15 cellular contexts compared by ENCODE assay signal in the genomic region with DNA sequence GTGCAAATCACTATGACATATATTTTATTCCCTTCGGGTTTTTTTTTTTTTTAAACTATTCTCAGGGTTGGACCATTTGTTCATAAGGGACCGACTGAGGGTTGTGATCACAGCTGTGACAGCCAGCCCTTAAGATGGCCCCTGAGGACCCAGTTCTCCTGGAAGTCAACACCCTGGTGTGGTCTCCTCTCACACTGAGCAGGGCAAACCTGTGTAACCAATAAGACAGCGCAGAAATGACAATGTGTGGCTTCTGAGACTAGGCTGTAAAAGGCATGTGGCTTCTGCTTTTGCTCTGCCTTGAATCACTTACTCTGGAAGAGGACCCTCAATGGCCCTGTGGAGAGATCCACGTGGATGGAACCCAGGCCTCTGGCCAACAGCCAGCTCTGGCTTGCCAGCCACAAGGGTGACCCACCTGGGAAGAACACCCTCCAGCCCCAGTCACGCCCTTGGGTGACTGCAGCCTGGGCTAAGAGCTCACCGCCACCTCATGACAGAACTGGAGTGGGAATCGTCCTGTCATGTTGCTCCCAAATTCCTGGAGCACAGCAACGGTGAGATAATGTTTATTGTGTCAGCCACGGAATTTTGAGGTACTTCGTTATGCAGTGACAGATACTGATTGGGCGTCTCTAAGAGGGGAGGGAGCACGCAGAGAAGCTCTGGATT.
DNase-seq lines count a peak whose midpoint lies in the region; ATAC-seq, FAIRE-seq and TF ChIP-seq lines count a peak whose summit lies in the region.
"Had no signal": no experiment of that assay in that cellular context is flagged by ENCODE, and none has a peak within 500 bp of the region (broad histone marks: within the 10 kb centered on the region; RNA-seq: fewer than 3 reads in every experiment).

No MANE protein-coding gene starts in this region.

- H3K4me1 Mint-ChIP-seq in activated T-helper 1 cell treated with anti-CD3 and anti-CD28 coated beads, Interleukin-12 subunit alpha, Interleukin-12 subunit beta, Interleukin-2, Interleukin-4 antibody, amounts not matched to agents 30 ng/mL and 10 ng/mL and 1 ng/mL, durations not matched to agents 14 hours and 24 hours and 36 hours (ENCODE audit: low read depth), result peaks cover 50% of the 10 kb centered on the region

- FAIRE-seq in GM12891 (lab: Jason Lieb, UNC), result no peak

- H3K36me3 Mint-ChIP-seq in activated T-helper 1 cell treated with anti-CD3 and anti-CD28 coated beads, Interleukin-12 subunit alpha, Interleukin-12 subunit beta, Interleukin-2, Interleukin-4 antibody, amounts not matched to agents 30 ng/mL and 10 ng/mL and 1 ng/mL, durations not matched to agents 14 hours and 24 hours and 36 hours (ENCODE audit: low read depth), result peaks cover 8% of the 10 kb centered on the region

- peaks cover 1% of the 10 kb centered on the region for H3K27me3 Mint-ChIP-seq in activated T-helper 1 cell treated with anti-CD3 and anti-CD28 coated beads, Interleukin-12 subunit alpha, Interleukin-12 subunit beta, Interleukin-2, Interleukin-4 antibody, amounts not matched to agents 30 ng/mL and 10 ng/mL and 1 ng/mL, durations not matched to agents 14 hours and 24 hours and 36 hours (ENCODE audit: insufficient read depth)
- H3K27me3 Mint-ChIP-seq: activated naive CD8-positive, alpha-beta T cell treated with anti-CD3 and anti-CD28 coated beads, Interleukin-2, amount 50 U/mL, for 24 hours; activated T-cell treated with anti-CD3 and anti-CD28 coated beads, Interleukin-2, amount 50 U/mL, for 24 hours had no signal

- H3K9me3 Mint-ChIP-seq in activated T-helper 1 cell treated with anti-CD3 and anti-CD28 coated beads, Interleukin-12 subunit alpha, Interleukin-12 subunit beta, Interleukin-2, Interleukin-4 antibody, amounts not matched to agents 30 ng/mL and 10 ng/mL and 1 ng/mL, durations not matched to agents 14 hours and 24 hours and 36 hours, result no peaks in the 10 kb centered on the region
- H3K9me3 Mint-ChIP-seq: activated naive CD8-positive, alpha-beta T cell treated with anti-CD3 and anti-CD28 coated beads, Interleukin-2, amount 50 U/mL, for 24 hours; activated T-cell treated with anti-CD3 and anti-CD28 coated beads, Interleukin-2, amount 50 U/mL, for 24 hours had no signal

- DNase-seq in GM12891 (ENCODE audit: insufficient read length, low spot score) (no peak), caudate nucleus (lab: John Stamatoyannopoulos, UW) (no peak), kidney glomerular epithelial cell (lab: John Stamatoyannopoulos, UW) (peak; percentile 21), retina (peak; percentile 5), NOMO-1 treated with DMSO at 0.1 percent for 48 hours (lab: John Stamatoyannopoulos, UW; ENCODE audit: unreplicated experiment) (no peak), DMS 273 (lab: John Stamatoyannopoulos, UW; ENCODE audit: unreplicated experiment) (no peak)
- DNase-seq in activated T-helper 1 cell treated with anti-CD3 and anti-CD28 coated beads, Interleukin-12 subunit alpha, Interleukin-12 subunit beta, Interleukin-2, Interleukin-4 antibody, amounts not matched to agents 30 ng/mL and 10 ng/mL and 1 ng/mL, durations not matched to agents 14 hours and 24 hours and 36 hours (ENCODE audit: low spot score), result no peak
- DNase-seq: activated CD4-positive, alpha-beta T cell treated with anti-CD3 and anti-CD28 coated beads for 48 hours; activated naive CD8-positive, alpha-beta T cell treated with anti-CD3 and anti-CD28 coated beads, Interleukin-2, amount 50 U/mL, for 24 hours; activated T-cell treated with anti-CD3 and anti-CD28 coated beads, Interleukin-2, amount 50 U/mL, for 24 hours; DND-41; hippocampal formation; occipital lobe had no signal

- H3K27ac ChIP-seq in caudate nucleus (ENCODE audit: low read depth, low read length), result peak overlapping the region; percentile 90

- no peak for ATAC-seq in GM19455 (IDR thresholded peaks at IDR 0.05; ENCODE audit: unreplicated experiment)
- ATAC-seq: activated naive CD8-positive, alpha-beta T cell treated with anti-CD3 and anti-CD28 coated beads, Interleukin-2, amount 50 U/mL, for 24 hours; esophagus mucosa had no signal

- intact Hi-C loops in activated T-helper 1 cell treated with anti-CD3 and anti-CD28 coated beads, Interleukin-12 subunit alpha, Interleukin-12 subunit beta, Interleukin-2, Interleukin-4 antibody, amounts not matched to agents 30 ng/mL and 10 ng/mL and 1 ng/mL, durations not matched to agents 14 hours and 24 hours and 36 hours (cut with micrococcal nuclease), result no loop called here

- H3K27ac Mint-ChIP-seq in activated T-helper 1 cell treated with anti-CD3 and anti-CD28 coated beads, Interleukin-12 subunit alpha, Interleukin-12 subunit beta, Interleukin-2, Interleukin-4 antibody, amounts not matched to agents 30 ng/mL and 10 ng/mL and 1 ng/mL, durations not matched to agents 14 hours and 24 hours and 36 hours, result no peak overlapping the region
- H3K27ac Mint-ChIP-seq: activated naive CD8-positive, alpha-beta T cell treated with anti-CD3 and anti-CD28 coated beads, Interleukin-2, amount 50 U/mL, for 24 hours; activated T-cell treated with anti-CD3 and anti-CD28 coated beads, Interleukin-2, amount 50 U/mL, for 24 hours had no signal

- TF ChIP-seq POLR2A in GM12891 (IDR thresholded peaks at IDR 0.05; ENCODE audit: low read depth, low read length), result no peak

- H3K4me3 Mint-ChIP-seq in activated T-helper 1 cell treated with anti-CD3 and anti-CD28 coated beads, Interleukin-12 subunit alpha, Interleukin-12 subunit beta, Interleukin-2, Interleukin-4 antibody, amounts not matched to agents 30 ng/mL and 10 ng/mL and 1 ng/mL, durations not matched to agents 14 hours and 24 hours and 36 hours, result no peak overlapping the region
- H3K4me3 Mint-ChIP-seq: activated naive CD8-positive, alpha-beta T cell treated with anti-CD3 and anti-CD28 coated beads, Interleukin-2, amount 50 U/mL, for 24 hours; activated T-cell treated with anti-CD3 and anti-CD28 coated beads, Interleukin-2, amount 50 U/mL, for 24 hours had no signal

TF ChIP-seq in GM12891, 5 proteins besides CTCF, POLR2A, EP300 and RAD21:
- no peak for TF ChIP-seq POU2F2 (IDR thresholded peaks at IDR 0.05; ENCODE audit: low read depth, low read length)
- TF ChIP-seq PAX5 (IDR thresholded peaks at IDR 0.05; ENCODE audit: insufficient read depth, low read length, severe bottlenecking), result no peak
- no peak for TF ChIP-seq TAF1 (IDR thresholded peaks at IDR 0.05; ENCODE audit: low read depth, low read length)
- TF ChIP-seq POLR2AphosphoS5 (IDR thresholded peaks at IDR 0.05; ENCODE audit: low read depth, low read length), result no peak
- 0 out of 2 replicates have a peak, but pooled peaks have one; percentile 13 for TF ChIP-seq SPI1 (IDR thresholded peaks at IDR 0.05; ENCODE audit: low read depth, low read length)

Comparison
In these comparisons a context has a peak if more than half of its experiments do, and no peak if none do; other contexts are left out.
1. DNase-seq: peak in kidney glomerular epithelial cell (single experiment) and retina (single experiment); none in GM12891 (single experiment), caudate nucleus (0 of 61), activated T-helper 1 cell treated with anti-CD3 and anti-CD28 coated beads, Interleukin-12 subunit alpha, Interleukin-12 subunit beta, Interleukin-2, Interleukin-4 antibody, amounts not matched to agents 30 ng/mL and 10 ng/mL and 1 ng/mL, durations not matched to agents 14 hours and 24 hours and 36 hours (single experiment), NOMO-1 treated with DMSO at 0.1 percent for 48 hours (single experiment) and DMS 273 (single experiment).